In genomic region chr11:122814401-122814800, GRCh38 we compare ENCODE assay signal across 16 cellular contexts. TPM values are rescaled to one million over a fixed set of nuclear protein-coding genes. Genes with fewer than 3 reads are reported as not detected.
DNase-seq lines count a peak whose midpoint lies in the region; ATAC-seq and TF ChIP-seq lines count a peak whose summit lies in the region.
"Had no signal": no experiment of that assay in that cellular context is flagged by ENCODE, and none has a peak within 500 bp of the region (broad histone marks: within the 10 kb centered on the region; RNA-seq: fewer than 3 reads in every experiment).

No MANE protein-coding gene starts in this region.

- no peaks in the 10 kb centered on the region for H3F3A ChIP-seq in SK-N-SH (replicated peaks; ENCODE audit: insufficient read depth)

- H2AFZ ChIP-seq in SK-N-SH (ENCODE audit: low read depth) = no peak overlapping the region

- H3K79me2 ChIP-seq in SK-N-SH (ENCODE audit: insufficient read depth) = no peaks in the 10 kb centered on the region

- peak; percentile 52 for TF ChIP-seq RAD21 in SK-N-SH (IDR thresholded peaks at IDR 0.05; ENCODE audit: low read length)

- CTCF ChIA-PET in SK-N-SH (lab: Yijun Ruan, JAX) = interaction anchor here (0.7 to 7.9 kb wide), 17 partner anchors 9 to 236 kb away, joined by 3 to 68 read pairs (median 4); no protein-coding TSS in a partner anchor

- TF ChIP-seq CTCF in AG09309 (IDR thresholded peaks at IDR 0.05; ENCODE audit: control insufficient read depth, insufficient read depth, low read depth, low read length, missing control alignments) = peak; percentile 10
- TF ChIP-seq CTCF in GM12864 (IDR thresholded peaks at IDR 0.05; ENCODE audit: low read depth, low read length, missing control alignments) = peak; percentile 28
- TF ChIP-seq CTCF in SK-N-SH (IDR thresholded peaks at IDR 0.05) = peak; percentile 31; the same call in 1 of the 2 replicates
- peak; percentile 17 for TF ChIP-seq CTCF in fibroblast of the aortic adventitia (IDR thresholded peaks at IDR 0.05; ENCODE audit: insufficient read depth, low read length)
- TF ChIP-seq CTCF in upper lobe of left lung (IDR thresholded peaks at IDR 0.05) = no peak

- ATAC-seq in GM19395 (IDR thresholded peaks at IDR 0.05; ENCODE audit: unreplicated experiment) (no peak), upper lobe of left lung (ENCODE audit: low FRiP score in 2 of 2) (no peak)
- ATAC-seq: gastroesophageal sphincter had no signal

- TF ChIP-seq EP300 in SK-N-SH (IDR thresholded peaks at IDR 0.05; ENCODE audit: borderline replicate concordance in 1 of 2, low read depth in 1 of 2, low read length in 1 of 2) (no peak), upper lobe of left lung (IDR thresholded peaks at IDR 0.05) (no peak)

- H3K27ac ChIP-seq in SK-N-SH (ENCODE audit: low read depth in 2 of 2, low read length in 1 of 2) = no peak overlapping the region
- no peak overlapping the region for H3K27ac ChIP-seq in upper lobe of left lung
- H3K27ac ChIP-seq: gastroesophageal sphincter, SJSA1 had no signal

- no peaks in the 10 kb centered on the region for H3K27me3 ChIP-seq in SK-N-SH (ENCODE audit: insufficient read depth)
- no peaks in the 10 kb centered on the region for H3K27me3 ChIP-seq in upper lobe of left lung
- H3K27me3 ChIP-seq: SJSA1 had no signal

- H3K9me3 ChIP-seq in SK-N-SH (no peaks in the 10 kb centered on the region), upper lobe of left lung (no peaks in the 10 kb centered on the region)
- H3K9me3 ChIP-seq: SJSA1 had no signal

- WGBS in SK-N-SH (ENCODE audit: low lambda C conversion rate) = 81% methylated on average over 1 of the region's 1 CpG
- 90 to 91% methylated on average over 1 of the region's 1 CpG for WGBS in upper lobe of left lung, 2 donors

- H3K9ac ChIP-seq in SK-N-SH = no peak overlapping the region

- no peaks in the 10 kb centered on the region for H4K20me1 ChIP-seq in SK-N-SH (ENCODE audit: insufficient read depth)

- POLR2A ChIA-PET in SK-N-SH (lab: Yijun Ruan, JAX) = no interaction called here

- no peaks in the 10 kb centered on the region; a peak in 2 of 4 replicates for H3K4me1 ChIP-seq in SK-N-SH (ENCODE audit: control insufficient read depth in 1 of 2, insufficient read depth in 2 of 2, low read depth in 1 of 2, low read length in 1 of 2)
- H3K4me1 ChIP-seq in upper lobe of left lung = peaks cover 0 to 10% (median 5%) of the 10 kb centered on the region in 4 donors
- H3K4me1 ChIP-seq: SJSA1 had no signal

- no peaks in the 10 kb centered on the region for H3K9me2 ChIP-seq in SK-N-SH

- H3K36me3 ChIP-seq in SK-N-SH (replicated peaks in 1 of 2; ENCODE audit: control insufficient read depth in 1 of 2, insufficient read depth in 2 of 2, low read length in 1 of 2) (peaks cover 0 to 17% of the 10 kb centered on the region in 2 experiments), upper lobe of left lung (no peaks in the 10 kb centered on the region)
- H3K36me3 ChIP-seq: gastroesophageal sphincter, SJSA1 had no signal

- no peak for DNase-seq in AG09309 (ENCODE audit: low read depth)
- DNase-seq in GM12864 (ENCODE audit: low read depth) = no peak
- peak; percentile 30 for DNase-seq in SK-N-SH
- DNase-seq in fibroblast of the aortic adventitia (ENCODE audit: low read depth) = no peak
- DNase-seq in stimulated activated naive CD4-positive, alpha-beta T cell (lab: John Stamatoyannopoulos, UW) = no peak
- no peak for DNase-seq in GF-D8 (lab: John Stamatoyannopoulos, UW)
- no peak for DNase-seq in upper lobe of left lung
- DNase-seq: activated CD4-positive, alpha-beta T cell treated with anti-CD3 and anti-CD28 coated beads, Interleukin-2, amount 50 U/mL, for 48 hours; activated naive CD4-positive, alpha-beta T cell treated with Interleukin-2 at 50 U/mL for 16 hours; cortex of kidney; NCI-H510A had no signal

- H3K4me3 ChIP-seq in AG09309 (ENCODE audit: control insufficient read depth, low read depth, low read length) (no peak overlapping the region), GM12864 (ENCODE audit: low read depth, low read length) (no peak overlapping the region), SK-N-SH (ENCODE audit: low read depth in 2 of 2, low read length in 1 of 2) (no peak overlapping the region), fibroblast of the aortic adventitia (ENCODE audit: low read depth, low read length) (no peak overlapping the region), upper lobe of left lung (no peak overlapping the region)
- H3K4me3 ChIP-seq: gastroesophageal sphincter, SJSA1 had no signal

- H3K4me2 ChIP-seq in SK-N-SH = no peak overlapping the region

- TF ChIP-seq POLR2A in upper lobe of left lung (IDR thresholded peaks at IDR 0.05) = no peak

TF ChIP-seq in SK-N-SH, 30 proteins besides CTCF, POLR2A, EP300 and RAD21:
- TF ChIP-seq SMC3 (IDR thresholded peaks at IDR 0.05; ENCODE audit: low read depth, low read length) = peak; percentile 38
- TF ChIP-seq, protein P1, sequence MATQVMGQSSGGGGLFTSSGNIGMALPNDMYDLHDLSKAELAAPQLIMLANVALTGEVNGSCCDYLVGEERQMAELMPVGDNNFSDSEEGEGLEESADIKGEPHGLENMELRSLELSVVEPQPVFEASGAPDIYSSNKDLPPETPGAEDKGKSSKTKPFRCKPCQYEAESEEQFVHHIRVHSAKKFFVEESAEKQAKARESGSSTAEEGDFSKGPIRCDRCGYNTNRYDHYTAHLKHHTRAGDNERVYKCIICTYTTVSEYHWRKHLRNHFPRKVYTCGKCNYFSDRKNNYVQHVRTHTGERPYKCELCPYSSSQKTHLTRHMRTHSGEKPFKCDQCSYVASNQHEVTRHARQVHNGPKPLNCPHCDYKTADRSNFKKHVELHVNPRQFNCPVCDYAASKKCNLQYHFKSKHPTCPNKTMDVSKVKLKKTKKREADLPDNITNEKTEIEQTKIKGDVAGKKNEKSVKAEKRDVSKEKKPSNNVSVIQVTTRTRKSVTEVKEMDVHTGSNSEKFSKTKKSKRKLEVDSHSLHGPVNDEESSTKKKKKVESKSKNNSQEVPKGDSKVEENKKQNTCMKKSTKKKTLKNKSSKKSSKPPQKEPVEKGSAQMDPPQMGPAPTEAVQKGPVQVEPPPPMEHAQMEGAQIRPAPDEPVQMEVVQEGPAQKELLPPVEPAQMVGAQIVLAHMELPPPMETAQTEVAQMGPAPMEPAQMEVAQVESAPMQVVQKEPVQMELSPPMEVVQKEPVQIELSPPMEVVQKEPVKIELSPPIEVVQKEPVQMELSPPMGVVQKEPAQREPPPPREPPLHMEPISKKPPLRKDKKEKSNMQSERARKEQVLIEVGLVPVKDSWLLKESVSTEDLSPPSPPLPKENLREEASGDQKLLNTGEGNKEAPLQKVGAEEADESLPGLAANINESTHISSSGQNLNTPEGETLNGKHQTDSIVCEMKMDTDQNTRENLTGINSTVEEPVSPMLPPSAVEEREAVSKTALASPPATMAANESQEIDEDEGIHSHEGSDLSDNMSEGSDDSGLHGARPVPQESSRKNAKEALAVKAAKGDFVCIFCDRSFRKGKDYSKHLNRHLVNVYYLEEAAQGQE (IDR thresholded peaks at IDR 0.05; ENCODE audit: low read depth, low read length) = no peak
- TF ChIP-seq NFIC (IDR thresholded peaks at IDR 0.05; ENCODE audit: borderline replicate concordance) = no peak
TF ChIP-seq in SK-N-SH: peak in this region for 1.

RNA-seq across cellular contexts. Expression of gene CRTAM, which starts 23.9 kb away (rescaled TPM):
- not detected in 2 replicates for polyA plus RNA-seq in SK-N-SH (2012; rRNA removed)
- not detected in 2 replicates for polyA plus RNA-seq in SK-N-SH (2012; cell fraction: cytosol; rRNA removed)
- polyA plus RNA-seq in SK-N-SH (2012; cell fraction: nucleus; rRNA removed) = not detected in 2 replicates
- total RNA-seq in fibroblast of the aortic adventitia (ENCODE audit: low replicate concordance) (not detected in 2 replicates), upper lobe of left lung (1 to 10 TPM in 5 of 6 donors, not detected in 1; 1.1 to 5.4 (median 2.6) TPM)
- total RNA-seq: gastroesophageal sphincter, M059J, SJSA1 had no signal
- polyA plus RNA-seq: neural cell had no signal

Comparison
In these comparisons a context has a peak if more than half of its experiments do, and no peak if none do; other contexts are left out.
1. CTCF ChIP-seq: peak in AG09309 (single experiment), GM12864 (single experiment), SK-N-SH (single experiment) and fibroblast of the aortic adventitia (single experiment); none in upper lobe of left lung (0 of 6).